In the genomic region with DNA sequence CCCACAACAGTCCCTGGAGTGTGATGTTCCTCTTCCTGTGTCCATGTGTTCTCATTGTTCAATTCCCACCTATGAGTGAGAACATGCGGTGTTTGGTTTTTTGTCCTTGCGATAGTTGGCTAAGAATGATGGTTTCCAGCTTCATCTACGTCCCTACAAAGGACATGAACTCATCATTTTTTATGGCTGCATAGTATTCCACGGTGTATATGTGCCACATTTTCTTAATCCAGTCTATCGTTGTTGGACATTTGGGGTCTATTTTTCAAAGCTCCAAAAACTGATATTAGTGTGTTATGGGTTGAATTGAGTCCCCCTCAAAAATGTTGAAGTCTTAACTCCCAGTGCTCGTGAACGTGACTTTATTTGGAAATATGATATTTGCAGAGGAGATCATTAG, we compare ENCODE assay signal across 15 cellular contexts. TPM values are rescaled to one million over a fixed set of nuclear protein-coding genes. Genes with fewer than 3 reads are reported as not detected.
"Had no signal": no experiment of that assay in that cellular context is flagged by ENCODE, and none has a peak within 500 bp of the region (broad histone marks: within the 10 kb centered on the region; RNA-seq: fewer than 3 reads in every experiment).

No MANE protein-coding gene starts in this region.

RNA-seq across cellular contexts. Expression of gene SULT1C2, which starts 4.1 kb away (rescaled TPM):
- total RNA-seq: suprapubic skin, transverse colon, vagina had no signal

RNA-seq across cellular contexts. Expression of gene SULT1C3, which starts 44.8 kb away (rescaled TPM):
- total RNA-seq: subcutaneous adipose tissue, suprapubic skin, temporal lobe, testis, thoracic aorta, thyroid gland, tibial nerve, transverse colon, upper lobe of left lung, upper lobe of right lung, ureter, urinary bladder, uterus, vagina had no signal
- polyA plus RNA-seq: thymus, urinary bladder had no signal
